ENCODE assay signal across 8 cellular contexts in genomic region chr14:106196469-106196868, GRCh38.
A peak's percentile ranks its signal among the peaks of the same experiment; 100 is the strongest.
DNase-seq lines count a peak whose midpoint lies in the region; TF ChIP-seq lines count a peak whose summit lies in the region.
"Not testable (repeated sequence)": the region's sequence is repeated elsewhere in the genome, so short reads cannot be mapped to it uniquely, and the experiment has no call there.

No MANE protein-coding gene starts in this region.

- TF ChIP-seq CTCF in Peyer's patch (IDR thresholded peaks at IDR 0.05) = peak in 1 of 6 experiments; percentile 8

- not testable (repeated sequence) for H3K4me3 ChIP-seq in CD4-positive, alpha-beta memory T cell (ENCODE audit: low read length in 2 of 2); Peyer's patch

- H3K27me3 ChIP-seq in CD4-positive, alpha-beta memory T cell (ENCODE audit: insufficient read depth, low read length); Peyer's patch: not testable (repeated sequence)

- not testable (repeated sequence) for TF ChIP-seq POLR2A in Peyer's patch (IDR thresholded peaks at IDR 0.05)

- not testable (repeated sequence) for H3K27ac ChIP-seq in CD4-positive, alpha-beta memory T cell (ENCODE audit: low read depth, low read length); Peyer's patch

- H3K27me3 Mint-ChIP-seq in CD4-positive, alpha-beta memory T cell = peaks cover 19 to 36% of the 10 kb centered on the region in 2 donors
- peaks cover 63% of the 10 kb centered on the region for H3K27me3 Mint-ChIP-seq in activated T-helper 1 cell treated with anti-CD3 and anti-CD28 coated beads, Interleukin-12 subunit alpha, Interleukin-12 subunit beta, Interleukin-2, Interleukin-4 antibody, amounts not matched to agents 30 ng/mL and 10 ng/mL and 1 ng/mL, durations not matched to agents 14 hours and 24 hours and 36 hours (ENCODE audit: insufficient read depth)

- peaks cover 10% of the 10 kb centered on the region for H3K4me1 ChIP-seq in CD4-positive, alpha-beta memory T cell (ENCODE audit: insufficient read depth, low read length)
- H3K4me1 ChIP-seq in Peyer's patch = not testable (repeated sequence)

- not testable (repeated sequence) for H3K36me3 ChIP-seq in CD4-positive, alpha-beta memory T cell (ENCODE audit: insufficient read depth, low read length); Peyer's patch

- DNase-seq in CD4-positive, alpha-beta memory T cell = peak; percentile 59 to 66 (median 61)
- DNase-seq in HT-29 (ENCODE audit: low spot score) (peak; percentile 2), Peyer's patch (peak in 2 of 3 donors; percentile 46 to 67)
- DNase-seq in activated CD4-positive, alpha-beta T cell treated with anti-CD3 and anti-CD28 coated beads, Interleukin-2, amount 50 U/mL, for 4 hours = peak; percentile 52 to 61
- DNase-seq in activated T-helper 1 cell treated with anti-CD3 and anti-CD28 coated beads, Interleukin-12 subunit alpha, Interleukin-12 subunit beta, Interleukin-2, Interleukin-4 antibody, amounts not matched to agents 30 ng/mL and 10 ng/mL and 1 ng/mL, durations not matched to agents 14 hours and 24 hours and 36 hours (ENCODE audit: low spot score) = peak; percentile 44
- peak; percentile 45 for DNase-seq in effector CD8-positive, alpha-beta T cell (lab: John Stamatoyannopoulos, UW)
- peak; percentile 69 to 76 for DNase-seq in stimulated activated CD4-positive, alpha-beta T cell treated with anti-CD3 and anti-CD28 coated beads, Interleukin-2, amount 100 ng/mL, for 48 hours
- peak; percentile 46 to 50 for DNase-seq in stimulated activated CD8-positive, alpha-beta memory T cell treated with anti-CD3 and anti-CD28 coated beads, Interleukin-7, amount 100 ng/mL, for 48 hours (ENCODE audit: extremely low read depth in 1 of 2, low read depth in 1 of 2)

- not testable (repeated sequence) for H3K4me3 Mint-ChIP-seq in CD4-positive, alpha-beta memory T cell; activated T-helper 1 cell treated with anti-CD3 and anti-CD28 coated beads, Interleukin-12 subunit alpha, Interleukin-12 subunit beta, Interleukin-2, Interleukin-4 antibody, amounts not matched to agents 30 ng/mL and 10 ng/mL and 1 ng/mL, durations not matched to agents 14 hours and 24 hours and 36 hours

- H3K27ac Mint-ChIP-seq in CD4-positive, alpha-beta memory T cell; activated T-helper 1 cell treated with anti-CD3 and anti-CD28 coated beads, Interleukin-12 subunit alpha, Interleukin-12 subunit beta, Interleukin-2, Interleukin-4 antibody, amounts not matched to agents 30 ng/mL and 10 ng/mL and 1 ng/mL, durations not matched to agents 14 hours and 24 hours and 36 hours: not testable (repeated sequence)

- intact Hi-C loops in CD4-positive, alpha-beta memory T cell (cut with micrococcal nuclease); activated T-helper 1 cell treated with anti-CD3 and anti-CD28 coated beads, Interleukin-12 subunit alpha, Interleukin-12 subunit beta, Interleukin-2, Interleukin-4 antibody, amounts not matched to agents 30 ng/mL and 10 ng/mL and 1 ng/mL, durations not matched to agents 14 hours and 24 hours and 36 hours (cut with micrococcal nuclease): not testable (repeated sequence)

- H3K9me3 Mint-ChIP-seq in CD4-positive, alpha-beta memory T cell; activated T-helper 1 cell treated with anti-CD3 and anti-CD28 coated beads, Interleukin-12 subunit alpha, Interleukin-12 subunit beta, Interleukin-2, Interleukin-4 antibody, amounts not matched to agents 30 ng/mL and 10 ng/mL and 1 ng/mL, durations not matched to agents 14 hours and 24 hours and 36 hours: not testable (repeated sequence)

- CTCF ChIA-PET in CD4-positive, alpha-beta memory T cell (lab: Charles Lee; ENCODE audit: partially characterized antibody) = interaction anchor here (1.7 to 2.5 kb wide), 2 partner anchors 12 to 14 kb away, joined by 3 to 8 read pairs; no protein-coding TSS in a partner anchor

- not testable (repeated sequence) for H3K36me3 Mint-ChIP-seq in CD4-positive, alpha-beta memory T cell; activated T-helper 1 cell treated with anti-CD3 and anti-CD28 coated beads, Interleukin-12 subunit alpha, Interleukin-12 subunit beta, Interleukin-2, Interleukin-4 antibody, amounts not matched to agents 30 ng/mL and 10 ng/mL and 1 ng/mL, durations not matched to agents 14 hours and 24 hours and 36 hours (ENCODE audit: low read depth)

- POLR2A ChIA-PET in CD4-positive, alpha-beta memory T cell (lab: Charles Lee; ENCODE audit: partially characterized antibody) = not testable (repeated sequence)

- peaks cover 3 to 13% (median 11%) of the 10 kb centered on the region in 4 donors for H3K4me1 Mint-ChIP-seq in CD4-positive, alpha-beta memory T cell
- H3K4me1 Mint-ChIP-seq in activated T-helper 1 cell treated with anti-CD3 and anti-CD28 coated beads, Interleukin-12 subunit alpha, Interleukin-12 subunit beta, Interleukin-2, Interleukin-4 antibody, amounts not matched to agents 30 ng/mL and 10 ng/mL and 1 ng/mL, durations not matched to agents 14 hours and 24 hours and 36 hours (ENCODE audit: low read depth) = peaks cover 32% of the 10 kb centered on the region

- not testable (repeated sequence) for H3K9me3 ChIP-seq in CD4-positive, alpha-beta memory T cell (ENCODE audit: control insufficient read depth in 1 of 2, low read length in 2 of 2); Peyer's patch

Comparison
In these comparisons a context has a peak if more than half of its experiments do, and no peak if none do; other contexts are left out.
1. DNase-seq: peak in every context shown above with its lines; median percentile 72 in stimulated activated CD4-positive, alpha-beta T cell treated with anti-CD3 and anti-CD28 coated beads, Interleukin-2, amount 100 ng/mL, for 48 hours; 61 in CD4-positive, alpha-beta memory T cell; 56 in Peyer's patch; 56 in activated CD4-positive, alpha-beta T cell treated with anti-CD3 and anti-CD28 coated beads, Interleukin-2, amount 50 U/mL, for 4 hours; 48 in stimulated activated CD8-positive, alpha-beta memory T cell treated with anti-CD3 and anti-CD28 coated beads, Interleukin-7, amount 100 ng/mL, for 48 hours; 45 in effector CD8-positive, alpha-beta T cell; 44 in activated T-helper 1 cell treated with anti-CD3 and anti-CD28 coated beads, Interleukin-12 subunit alpha, Interleukin-12 subunit beta, Interleukin-2, Interleukin-4 antibody, amounts not matched to agents 30 ng/mL and 10 ng/mL and 1 ng/mL, durations not matched to agents 14 hours and 24 hours and 36 hours; 2 in HT-29.